11 cellular contexts compared by ENCODE assay signal in the genomic region with DNA sequence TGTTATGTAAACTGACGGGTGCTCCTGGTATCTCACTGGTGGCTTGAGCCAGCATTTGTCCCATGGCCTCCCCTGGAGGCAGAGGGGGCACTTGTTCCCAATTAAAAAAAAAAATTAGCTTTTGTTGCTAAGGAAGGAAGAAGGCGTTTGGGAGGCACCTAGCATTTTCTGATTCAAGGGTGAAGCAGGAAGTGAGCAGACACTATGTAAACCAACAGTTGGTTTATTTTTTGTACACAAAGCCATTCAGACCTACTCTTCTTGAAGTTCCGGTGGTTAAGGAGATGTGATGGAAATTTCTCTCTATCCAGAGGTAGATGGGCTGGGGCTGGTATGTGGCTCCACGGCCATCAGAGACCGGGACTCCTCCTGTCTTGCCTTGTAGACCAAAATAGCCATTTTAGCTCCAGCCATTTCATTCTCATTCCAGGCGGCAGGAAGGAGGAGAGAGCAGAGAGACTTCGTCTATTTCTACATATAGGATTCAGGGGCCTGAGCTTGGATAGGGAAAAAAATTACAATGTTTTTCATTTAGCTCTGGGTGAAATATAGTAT.
A peak's percentile ranks its signal among the peaks of the same experiment; 100 is the strongest.
DNase-seq lines count a peak whose midpoint lies in the region; ATAC-seq and TF ChIP-seq lines count a peak whose summit lies in the region.
"Had no signal": no experiment of that assay in that cellular context is flagged by ENCODE, and none has a peak within 500 bp of the region (broad histone marks: within the 10 kb centered on the region; RNA-seq: fewer than 3 reads in every experiment).

No MANE protein-coding gene starts in this region.

- peak overlapping the region; percentile 64 for H3K4me3 Mint-ChIP-seq in activated CD4-positive, alpha-beta T cell treated with anti-CD3 and anti-CD28 coated beads, Interleukin-2, amount 10 ng/mL, durations not matched to agents 7 days and 5 days
- H3K4me3 Mint-ChIP-seq in T-helper 1 cell treated with Interleukin-12 subunit alpha and Interleukin-12 subunit beta and Interleukin-4 antibody, amounts not matched to agents 30 μg/mL and 1 μg/mL, for 36 hours = peak overlapping the region; percentile 63
- H3K4me3 Mint-ChIP-seq in endothelial cell (ENCODE audit: unreplicated experiment) = no peak overlapping the region
- H3K4me3 Mint-ChIP-seq in stimulated activated effector memory CD8-positive, alpha-beta T cell treated with anti-CD3 and anti-CD28 coated beads, Interleukin-12 subunit alpha, Interleukin-12 subunit beta, amount 100 ng/mL, for 72 hours = peak overlapping the region; percentile 62

- no peak for ATAC-seq in stimulated activated effector memory CD8-positive, alpha-beta T cell treated with anti-CD3 and anti-CD28 coated beads, Interleukin-12 subunit alpha, Interleukin-12 subunit beta, amount 100 ng/mL, for 72 hours

- peak; percentile 33 for DNase-seq in activated CD4-positive, alpha-beta T cell treated with anti-CD3 and anti-CD28 coated beads, Interleukin-2, amount 10 ng/mL, durations not matched to agents 7 days and 5 days
- no peak for DNase-seq in activated CD4-positive, alpha-beta T cell treated with anti-CD3 and anti-CD28 coated beads, Interleukin-2, amount 50 U/mL, for 1 hour
- no peak for DNase-seq in endothelial cell (ENCODE audit: low spot score)
- no peak for DNase-seq in stimulated activated effector memory CD8-positive, alpha-beta T cell treated with anti-CD3 and anti-CD28 coated beads, Interleukin-12 subunit alpha, Interleukin-12 subunit beta, amount 100 ng/mL, for 72 hours (ENCODE audit: low spot score in 2 of 2)
- DNase-seq in GM13976 (ENCODE audit: low spot score) = no peak
- no peak for DNase-seq in putamen (ENCODE audit: low spot score)
- DNase-seq in hepatic stellate cell (ENCODE audit: low spot score) = no peak
- DNase-seq: amygdala, DMS79, NCI-H446 had no signal

- peaks cover 16% of the 10 kb centered on the region for H3K9me3 Mint-ChIP-seq in activated CD4-positive, alpha-beta T cell treated with anti-CD3 and anti-CD28 coated beads, Interleukin-2, amount 10 ng/mL, durations not matched to agents 7 days and 5 days
- H3K9me3 Mint-ChIP-seq in T-helper 1 cell treated with Interleukin-12 subunit alpha and Interleukin-12 subunit beta and Interleukin-4 antibody, amounts not matched to agents 30 μg/mL and 1 μg/mL, for 36 hours = peaks cover 10% of the 10 kb centered on the region
- H3K9me3 Mint-ChIP-seq in endothelial cell (ENCODE audit: unreplicated experiment) = no peaks in the 10 kb centered on the region
- H3K9me3 Mint-ChIP-seq in stimulated activated effector memory CD8-positive, alpha-beta T cell treated with anti-CD3 and anti-CD28 coated beads, Interleukin-12 subunit alpha, Interleukin-12 subunit beta, amount 100 ng/mL, for 72 hours = no peaks in the 10 kb centered on the region

- CTCF ChIA-PET in activated CD4-positive, alpha-beta T cell treated with anti-CD3 and anti-CD28 coated beads, Interleukin-2, amount 10 ng/mL, durations not matched to agents 7 days and 5 days (lab: Charles Lee) = interaction anchor here (0.8 to 4.6 kb wide), 3 partner anchors 12 to 493 kb away, joined by 3 to 24 read pairs (median 3); partner anchors contain the start of gene LITAF

- POLR2A ChIA-PET in activated CD4-positive, alpha-beta T cell treated with anti-CD3 and anti-CD28 coated beads, Interleukin-2, amount 10 ng/mL, durations not matched to agents 7 days and 5 days (lab: Charles Lee) = interaction anchor here (0.7 to 0.8 kb wide), 2 partner anchors 130 to 552 kb away, joined by 3 to 5 read pairs; a partner anchor contains a TSS

- peaks cover 64% of the 10 kb centered on the region for H3K36me3 Mint-ChIP-seq in activated CD4-positive, alpha-beta T cell treated with anti-CD3 and anti-CD28 coated beads, Interleukin-2, amount 10 ng/mL, durations not matched to agents 7 days and 5 days (ENCODE audit: low read depth)
- peaks cover 16% of the 10 kb centered on the region for H3K36me3 Mint-ChIP-seq in T-helper 1 cell treated with Interleukin-12 subunit alpha and Interleukin-12 subunit beta and Interleukin-4 antibody, amounts not matched to agents 30 μg/mL and 1 μg/mL, for 36 hours (ENCODE audit: low read depth)
- H3K36me3 Mint-ChIP-seq in endothelial cell (ENCODE audit: low read depth, unreplicated experiment) = peaks cover 9% of the 10 kb centered on the region
- peaks cover 8% of the 10 kb centered on the region for H3K36me3 Mint-ChIP-seq in stimulated activated effector memory CD8-positive, alpha-beta T cell treated with anti-CD3 and anti-CD28 coated beads, Interleukin-12 subunit alpha, Interleukin-12 subunit beta, amount 100 ng/mL, for 72 hours

- no peaks in the 10 kb centered on the region for H3K27me3 Mint-ChIP-seq in activated CD4-positive, alpha-beta T cell treated with anti-CD3 and anti-CD28 coated beads, Interleukin-2, amount 10 ng/mL, durations not matched to agents 7 days and 5 days
- peaks cover 3% of the 10 kb centered on the region for H3K27me3 Mint-ChIP-seq in T-helper 1 cell treated with Interleukin-12 subunit alpha and Interleukin-12 subunit beta and Interleukin-4 antibody, amounts not matched to agents 30 μg/mL and 1 μg/mL, for 36 hours (ENCODE audit: low read depth)
- H3K27me3 Mint-ChIP-seq in endothelial cell (ENCODE audit: unreplicated experiment) = peaks cover 1% of the 10 kb centered on the region

- H3K27ac Mint-ChIP-seq in activated CD4-positive, alpha-beta T cell treated with anti-CD3 and anti-CD28 coated beads, Interleukin-2, amount 10 ng/mL, durations not matched to agents 7 days and 5 days = peak overlapping the region; percentile 97
- H3K27ac Mint-ChIP-seq in T-helper 1 cell treated with Interleukin-12 subunit alpha and Interleukin-12 subunit beta and Interleukin-4 antibody, amounts not matched to agents 30 μg/mL and 1 μg/mL, for 36 hours = peak overlapping the region; percentile 96
- H3K27ac Mint-ChIP-seq in endothelial cell (ENCODE audit: unreplicated experiment) = peak overlapping the region; percentile 76
- H3K27ac Mint-ChIP-seq in stimulated activated effector memory CD8-positive, alpha-beta T cell treated with anti-CD3 and anti-CD28 coated beads, Interleukin-12 subunit alpha, Interleukin-12 subunit beta, amount 100 ng/mL, for 72 hours = peak overlapping the region; percentile 93

- in situ Hi-C loops in GM13976 (cut with MboI; ENCODE audit: low sequenced_read_pairs, unreplicated experiment) = no loop called here

- no peak for TF ChIP-seq CTCF in endothelial cell (IDR thresholded peaks at IDR 0.05; ENCODE audit: unreplicated experiment)
- TF ChIP-seq CTCF in GM13976 (IDR thresholded peaks at IDR 0.05; ENCODE audit: borderline replicate concordance, control extremely low read depth, extremely low read depth, insufficient read depth, missing control alignments) = no peak

- peaks cover 85% of the 10 kb centered on the region for H3K4me1 Mint-ChIP-seq in activated CD4-positive, alpha-beta T cell treated with anti-CD3 and anti-CD28 coated beads, Interleukin-2, amount 10 ng/mL, durations not matched to agents 7 days and 5 days
- peaks cover 63% of the 10 kb centered on the region for H3K4me1 Mint-ChIP-seq in T-helper 1 cell treated with Interleukin-12 subunit alpha and Interleukin-12 subunit beta and Interleukin-4 antibody, amounts not matched to agents 30 μg/mL and 1 μg/mL, for 36 hours (ENCODE audit: low read depth)
- H3K4me1 Mint-ChIP-seq in endothelial cell (ENCODE audit: unreplicated experiment) = peaks cover 22% of the 10 kb centered on the region
- H3K4me1 Mint-ChIP-seq in stimulated activated effector memory CD8-positive, alpha-beta T cell treated with anti-CD3 and anti-CD28 coated beads, Interleukin-12 subunit alpha, Interleukin-12 subunit beta, amount 100 ng/mL, for 72 hours = peaks cover 44% of the 10 kb centered on the region
